ENCODE assay signal across 9 cellular contexts in genomic region chr12:106582661-106583577, GRCh38. TPM values are rescaled to one million over a fixed set of nuclear protein-coding genes. Genes with fewer than 3 reads are reported as not detected.
DNase-seq lines count a peak whose midpoint lies in the region; ATAC-seq, FAIRE-seq and TF ChIP-seq lines count a peak whose summit lies in the region.
"Had no signal": no experiment of that assay in that cellular context is flagged by ENCODE, and none has a peak within 500 bp of the region (broad histone marks: within the 10 kb centered on the region; RNA-seq: fewer than 3 reads in every experiment).

Gene RFX4, plus strand, starts transcription at chr12:106583004. Its CDS starts 317 bp downstream, at chr12:106583321.

- in situ Hi-C loops in mammary epithelial cell (cut with MboI; ENCODE audit: low sequenced_read_pairs in 2 of 2) = no loop called here

- peaks cover 84% of the 10 kb centered on the region for H3K27me3 Mint-ChIP-seq in GM23338 (ENCODE audit: insufficient read depth, low read depth, poor library complexity)

- no peaks in the 10 kb centered on the region; the same call in 2 of the 3 replicates for H3K36me3 Mint-ChIP-seq in GM23338 (ENCODE audit: low read depth)

- intact Hi-C loops in mammary epithelial cell (cut with micrococcal nuclease) = no loop called here

- H2AFZ ChIP-seq in GM23338 (peak within 1 kb of the TSS; percentile 56; the same call in 1 of the 2 replicates), mammary epithelial cell (ENCODE audit: low read depth, low read length) (no peak within 1 kb of the TSS)

- CTCF ChIA-PET in A549 (lab: Yijun Ruan, JAX) (interaction anchor here (1.4 kb wide), 1 partner anchor 14 kb away, joined by 4 read pairs; no protein-coding TSS in a partner anchor), mammary epithelial cell (lab: Charles Lee; ENCODE audit: low non-redundant PET) (interaction anchor here (0.7 kb wide), 1 partner anchor 337 kb away, joined by 7 read pairs; no protein-coding TSS in a partner anchor)

- FAIRE-seq in A549 (lab: Jason Lieb, UNC) = no peak
- FAIRE-seq: islet of Langerhans had no signal

- BruUV-seq in mammary epithelial cell (replicated peaks; lab: Mats Ljungman, UMichigan) = no TSS peak

- no peak within 1 kb of the TSS for H3K27ac ChIP-seq in A549
- H3K27ac ChIP-seq in GM23338 (ENCODE audit: low read depth) = no peak within 1 kb of the TSS
- H3K27ac ChIP-seq in mammary epithelial cell (ENCODE audit: insufficient read depth, low read depth, low read length) = no peak within 1 kb of the TSS
- peak within 1 kb of the TSS; percentile 66 for H3K27ac ChIP-seq in mesodermal cell (ENCODE audit: low read depth, low read length, severe bottlenecking)

- TF ChIP-seq CTCF in A549 (IDR thresholded peaks at IDR 0.05) (no peak), GM23338 (conservative IDR thresholded peaks at IDR 0.05; ENCODE audit: low read depth in 2 of 2) (no peak), mammary epithelial cell (conservative IDR thresholded peaks at IDR 0.05 in 1 of 2, IDR thresholded peaks at IDR 0.05 in 1 of 2; ENCODE audit: extremely low read depth in 1 of 2, insufficient read depth in 1 of 2, low read depth in 1 of 2, low read length in 2 of 2) (no peak)

- POLR2A ChIA-PET in A549 (lab: Yijun Ruan, JAX) = no interaction called here

- peaks cover 11% of the 10 kb centered on the region; the same call in 1 of the 2 replicates for H3F3A ChIP-seq in GM23338 (replicated peaks; ENCODE audit: low read depth)

- no peaks in the 10 kb centered on the region for H3K79me2 ChIP-seq in GM23338 (replicated peaks; ENCODE audit: insufficient read depth)
- H3K79me2 ChIP-seq in mammary epithelial cell (ENCODE audit: insufficient read depth, low read length) = no peaks in the 10 kb centered on the region

- peaks cover 58% of the 10 kb centered on the region for H3K4me1 ChIP-seq in A549
- peaks cover 35% of the 10 kb centered on the region for H3K4me1 ChIP-seq in GM23338 (ENCODE audit: insufficient read depth)
- H3K4me1 ChIP-seq in mammary epithelial cell (ENCODE audit: insufficient read depth, low read length) = peaks cover 8% of the 10 kb centered on the region
- H3K4me1 ChIP-seq in mesodermal cell (ENCODE audit: control insufficient read depth, insufficient read depth, low read length, poor library complexity, severe bottlenecking) = peaks cover 17% of the 10 kb centered on the region

- no peak within 1 kb of the TSS; the same call in 1 of the 2 replicates for H3K27ac Mint-ChIP-seq in GM23338

- H3K27me3 ChIP-seq in GM23338 (ENCODE audit: insufficient read depth) = peaks cover 84% of the 10 kb centered on the region
- peaks cover 75% of the 10 kb centered on the region for H3K27me3 ChIP-seq in mammary epithelial cell (ENCODE audit: insufficient read depth, low read length)

- H3K9ac ChIP-seq in mammary epithelial cell (ENCODE audit: insufficient read depth, low read length) = no peak within 1 kb of the TSS

- H3K4me3 ChIP-seq in A549 (peak within 1 kb of the TSS; percentile 46), GM23338 (peak within 1 kb of the TSS; percentile 74), mammary epithelial cell (replicated peaks in 1 of 3; ENCODE audit: insufficient read depth in 1 of 3, low read depth in 2 of 3, low read length in 3 of 3) (peak within 1 kb of the TSS in 1 of 3 experiments; percentile 17), mesodermal cell (ENCODE audit: extremely low read depth, insufficient read depth, low read length, poor library complexity, severe bottlenecking) (peak within 1 kb of the TSS; percentile 32)

- dilution Hi-C loops in mammary epithelial cell (cut with HindIII; ENCODE audit: low sequenced_read_pairs) = no loop called here

- TF ChIP-seq POLR2A in A549 (IDR thresholded peaks at IDR 0.05; ENCODE audit: low read length) = no peak

- H3K4me2 ChIP-seq in A549 (peak within 1 kb of the TSS; percentile 86), GM23338 (peak within 1 kb of the TSS; percentile 97), mammary epithelial cell (ENCODE audit: insufficient read depth, low read depth, low read length) (peak within 1 kb of the TSS; percentile 75)

- TF ChIP-seq RAD21 in A549 (conservative IDR thresholded peaks at IDR 0.05 in 1 of 2, IDR thresholded peaks at IDR 0.05 in 1 of 2) = no peak

- no peaks in the 10 kb centered on the region for H3K36me3 ChIP-seq in GM23338 (ENCODE audit: insufficient read depth)
- no peaks in the 10 kb centered on the region for H3K36me3 ChIP-seq in mammary epithelial cell (ENCODE audit: insufficient read depth, low read length)
- H3K36me3 ChIP-seq in mesodermal cell (ENCODE audit: control insufficient read depth, insufficient read depth, low read length) = no peaks in the 10 kb centered on the region

- H3K9me2 ChIP-seq in GM23338 (ENCODE audit: insufficient read depth) = no peaks in the 10 kb centered on the region

- peaks cover 45% of the 10 kb centered on the region for H3K4me1 Mint-ChIP-seq in GM23338

- TF ChIP-seq EP300 in A549 (IDR thresholded peaks at IDR 0.05) = no peak

- 6% methylated on average over 34 of the region's 35 CpGs for WGBS in A549 (ENCODE audit: missing lambda C conversion rate)
- 6% methylated on average over 19 of the region's 35 CpGs for WGBS in mammary epithelial cell (ENCODE audit: low coverage, missing lambda C conversion rate)
- WGBS in mesodermal cell (ENCODE audit: insufficient coverage in 2 of 2), 2 experiments = 1% methylated on average over 30 to 35 of the region's 35 CpGs

- H4K20me1 ChIP-seq in GM23338 (replicated peaks; ENCODE audit: insufficient read depth) (peaks cover 12% of the 10 kb centered on the region), mammary epithelial cell (ENCODE audit: insufficient read depth, low read length) (no peaks in the 10 kb centered on the region)

- ATAC-seq in A549 = peak; percentile 10 to 16; a peak in 4 of 6 replicates
- ATAC-seq in GM23338 = peak; percentile 18
- ATAC-seq in GM18868 (IDR thresholded peaks at IDR 0.05; ENCODE audit: unreplicated experiment) = no peak
- ATAC-seq in HG03571 (IDR thresholded peaks at IDR 0.05; ENCODE audit: unreplicated experiment) = no peak

- H3K9me3 ChIP-seq in A549 = no peaks in the 10 kb centered on the region
- H3K9me3 ChIP-seq in mammary epithelial cell (replicated peaks; ENCODE audit: insufficient read depth, low read length) = no peaks in the 10 kb centered on the region
- H3K9me3 ChIP-seq in mesodermal cell (ENCODE audit: control insufficient read depth, low read length) = no peaks in the 10 kb centered on the region

- peaks cover 3% of the 10 kb centered on the region; the same call in 2 of the 3 replicates for H3K9me3 Mint-ChIP-seq in GM23338

- H3K4me3 Mint-ChIP-seq in GM23338 = peak within 1 kb of the TSS; percentile 73

- peak in 1 of 2 experiments; percentile 13 for DNase-seq in A549 (ENCODE audit: low read depth in 1 of 2, low spot score in 1 of 2)
- DNase-seq in GM23338 (ENCODE audit: low spot score) = peak; percentile 90
- DNase-seq in mammary epithelial cell = no peak
- DNase-seq in kidney glomerular epithelial cell (lab: John Stamatoyannopoulos, UW) = no peak
- DNase-seq in activated CD4-positive, alpha-beta T cell treated with anti-CD3 and anti-CD28 coated beads for 48 hours = no peak

TF ChIP-seq in A549, 52 proteins besides CTCF, POLR2A, EP300 and RAD21:
- TF ChIP-seq JUNB (IDR thresholded peaks at IDR 0.05) (no peak), HOXB13 (CRISPR knock-in tag; IDR thresholded peaks at IDR 0.05; ENCODE audit: low read depth) (no peak), SMC3 (IDR thresholded peaks at IDR 0.05) (no peak), HES2 (IDR thresholded peaks at IDR 0.05) (no peak), HEYL (CRISPR knock-in tag; IDR thresholded peaks at IDR 0.05) (no peak), MYC (IDR thresholded peaks at IDR 0.05; ENCODE audit: borderline replicate concordance, low read length) (no peak), RNF2 (IDR thresholded peaks at IDR 0.05; ENCODE audit: borderline replicate concordance, low read depth) (no peak)

TF ChIP-seq in GM23338, 12 proteins besides CTCF, POLR2A, EP300 and RAD21:
- no peak for TF ChIP-seq ETS1 (IDR thresholded peaks at IDR 0.05)
- no peak for TF ChIP-seq STAT1 (IDR thresholded peaks at IDR 0.05; ENCODE audit: unreplicated experiment)
- peak; percentile 24 for TF ChIP-seq EZH2 (IDR thresholded peaks at IDR 0.05; ENCODE audit: low read depth, unreplicated experiment)
- TF ChIP-seq CREB1 (CRISPR knock-in tag; IDR thresholded peaks at IDR 0.05; ENCODE audit: low read depth) = peak; percentile 43
- TF ChIP-seq ZNF331 (CRISPR knock-in tag; IDR thresholded peaks at IDR 0.05; ENCODE audit: low read depth) = no peak
- TF ChIP-seq NANOG (IDR thresholded peaks at IDR 0.05; ENCODE audit: borderline replicate concordance) = peak; percentile 39; the same call in 1 of the 2 replicates

RNA-seq across cellular contexts. Expression of gene RFX4, which starts in this region (rescaled TPM):
- polyA plus RNA-seq in A549 (2011; rRNA removed) (0.04 TPM in 1 of 2 replicates, not detected in the other), A549 (2017; fragmentation: RNase III; extraction: RNeasy Plus Mini Kit Qiagen cat#74134 plus additional on column Dnase treatment) (not detected in 3 replicates), GM23338 (2016; fragmentation: Nextera tagmentation; extraction: Ambion mirVana) (0.23 and 0.49 TPM in 2 replicates), mammary epithelial cell (not detected)
- polyA plus RNA-seq in A549 (2012; cell fraction: cytosol; rRNA removed) = not detected in 2 replicates
- not detected in 2 replicates for polyA plus RNA-seq in A549 (2012; cell fraction: nucleus; rRNA removed)
- polyA minus RNA-seq in A549 (2011; rRNA and poly(A)+ RNA removed) = not detected in 2 replicates
- 2.1 TPM in 1 of 2 replicates, not detected in the other for total RNA-seq in GM23338 (2014; rRNA removed; shearing (Covaris generic))
- not detected for total RNA-seq in mammary epithelial cell
- polyA minus RNA-seq in mammary epithelial cell = not detected
- 7.1 TPM for polyA plus RNA-seq in mesodermal cell (2013, experiment 1 of 2)
- 3.9 TPM for polyA plus RNA-seq in mesodermal cell (2013, experiment 2 of 2)

Comparison
In these comparisons a context has a peak if more than half of its experiments do, and no peak if none do; other contexts are left out.
1. Peak in ATAC-seq, H3K4me3 ChIP-seq and H3K4me2 ChIP-seq in A549; RNA of the gene not detected or under 1 TPM.